ENCODE assay signal across 1 cellular context in the genomic region with DNA sequence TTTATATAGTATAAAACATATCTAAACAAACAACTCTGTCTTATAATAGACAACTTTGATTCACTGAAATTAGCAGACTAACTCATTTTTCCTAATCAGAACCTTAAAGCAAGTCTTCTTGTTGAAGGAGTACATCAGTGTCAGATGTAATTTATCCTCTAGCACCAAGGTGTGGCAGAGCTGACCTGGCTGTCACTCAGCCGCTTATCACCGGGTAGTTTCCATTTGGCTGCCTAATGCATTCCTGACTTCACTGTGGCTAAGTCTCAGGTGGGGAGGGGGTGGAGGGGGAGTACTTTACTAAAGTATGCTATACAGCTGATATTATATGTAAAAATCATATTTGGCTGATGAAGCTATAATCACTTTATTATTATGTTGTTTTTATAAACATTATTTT.
TF ChIP-seq lines count a peak whose summit lies in the region.

No MANE protein-coding gene starts in this region.

TF ChIP-seq in GM12878, 131 proteins besides CTCF, POLR2A, EP300 and RAD21 (continued from another document):
- TF ChIP-seq, protein P1, sequence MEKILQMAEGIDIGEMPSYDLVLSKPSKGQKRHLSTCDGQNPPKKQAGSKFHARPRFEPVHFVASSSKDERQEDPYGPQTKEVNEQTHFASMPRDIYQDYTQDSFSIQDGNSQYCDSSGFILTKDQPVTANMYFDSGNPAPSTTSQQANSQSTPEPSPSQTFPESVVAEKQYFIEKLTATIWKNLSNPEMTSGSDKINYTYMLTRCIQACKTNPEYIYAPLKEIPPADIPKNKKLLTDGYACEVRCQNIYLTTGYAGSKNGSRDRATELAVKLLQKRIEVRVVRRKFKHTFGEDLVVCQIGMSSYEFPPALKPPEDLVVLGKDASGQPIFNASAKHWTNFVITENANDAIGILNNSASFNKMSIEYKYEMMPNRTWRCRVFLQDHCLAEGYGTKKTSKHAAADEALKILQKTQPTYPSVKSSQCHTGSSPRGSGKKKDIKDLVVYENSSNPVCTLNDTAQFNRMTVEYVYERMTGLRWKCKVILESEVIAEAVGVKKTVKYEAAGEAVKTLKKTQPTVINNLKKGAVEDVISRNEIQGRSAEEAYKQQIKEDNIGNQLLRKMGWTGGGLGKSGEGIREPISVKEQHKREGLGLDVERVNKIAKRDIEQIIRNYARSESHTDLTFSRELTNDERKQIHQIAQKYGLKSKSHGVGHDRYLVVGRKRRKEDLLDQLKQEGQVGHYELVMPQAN (conservative IDR thresholded peaks at IDR 0.05), result no peak
- TF ChIP-seq, protein P2, sequence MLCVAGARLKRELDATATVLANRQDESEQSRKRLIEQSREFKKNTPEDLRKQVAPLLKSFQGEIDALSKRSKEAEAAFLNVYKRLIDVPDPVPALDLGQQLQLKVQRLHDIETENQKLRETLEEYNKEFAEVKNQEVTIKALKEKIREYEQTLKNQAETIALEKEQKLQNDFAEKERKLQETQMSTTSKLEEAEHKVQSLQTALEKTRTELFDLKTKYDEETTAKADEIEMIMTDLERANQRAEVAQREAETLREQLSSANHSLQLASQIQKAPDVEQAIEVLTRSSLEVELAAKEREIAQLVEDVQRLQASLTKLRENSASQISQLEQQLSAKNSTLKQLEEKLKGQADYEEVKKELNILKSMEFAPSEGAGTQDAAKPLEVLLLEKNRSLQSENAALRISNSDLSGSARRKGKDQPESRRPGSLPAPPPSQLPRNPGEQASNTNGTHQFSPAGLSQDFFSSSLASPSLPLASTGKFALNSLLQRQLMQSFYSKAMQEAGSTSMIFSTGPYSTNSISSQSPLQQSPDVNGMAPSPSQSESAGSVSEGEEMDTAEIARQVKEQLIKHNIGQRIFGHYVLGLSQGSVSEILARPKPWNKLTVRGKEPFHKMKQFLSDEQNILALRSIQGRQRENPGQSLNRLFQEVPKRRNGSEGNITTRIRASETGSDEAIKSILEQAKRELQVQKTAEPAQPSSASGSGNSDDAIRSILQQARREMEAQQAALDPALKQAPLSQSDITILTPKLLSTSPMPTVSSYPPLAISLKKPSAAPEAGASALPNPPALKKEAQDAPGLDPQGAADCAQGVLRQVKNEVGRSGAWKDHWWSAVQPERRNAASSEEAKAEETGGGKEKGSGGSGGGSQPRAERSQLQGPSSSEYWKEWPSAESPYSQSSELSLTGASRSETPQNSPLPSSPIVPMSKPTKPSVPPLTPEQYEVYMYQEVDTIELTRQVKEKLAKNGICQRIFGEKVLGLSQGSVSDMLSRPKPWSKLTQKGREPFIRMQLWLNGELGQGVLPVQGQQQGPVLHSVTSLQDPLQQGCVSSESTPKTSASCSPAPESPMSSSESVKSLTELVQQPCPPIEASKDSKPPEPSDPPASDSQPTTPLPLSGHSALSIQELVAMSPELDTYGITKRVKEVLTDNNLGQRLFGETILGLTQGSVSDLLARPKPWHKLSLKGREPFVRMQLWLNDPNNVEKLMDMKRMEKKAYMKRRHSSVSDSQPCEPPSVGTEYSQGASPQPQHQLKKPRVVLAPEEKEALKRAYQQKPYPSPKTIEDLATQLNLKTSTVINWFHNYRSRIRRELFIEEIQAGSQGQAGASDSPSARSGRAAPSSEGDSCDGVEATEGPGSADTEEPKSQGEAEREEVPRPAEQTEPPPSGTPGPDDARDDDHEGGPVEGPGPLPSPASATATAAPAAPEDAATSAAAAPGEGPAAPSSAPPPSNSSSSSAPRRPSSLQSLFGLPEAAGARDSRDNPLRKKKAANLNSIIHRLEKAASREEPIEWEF (IDR thresholded peaks at IDR 0.05; ENCODE audit: insufficient replicate concordance, low read depth, low read length), result no peak
- TF ChIP-seq, protein P3, sequence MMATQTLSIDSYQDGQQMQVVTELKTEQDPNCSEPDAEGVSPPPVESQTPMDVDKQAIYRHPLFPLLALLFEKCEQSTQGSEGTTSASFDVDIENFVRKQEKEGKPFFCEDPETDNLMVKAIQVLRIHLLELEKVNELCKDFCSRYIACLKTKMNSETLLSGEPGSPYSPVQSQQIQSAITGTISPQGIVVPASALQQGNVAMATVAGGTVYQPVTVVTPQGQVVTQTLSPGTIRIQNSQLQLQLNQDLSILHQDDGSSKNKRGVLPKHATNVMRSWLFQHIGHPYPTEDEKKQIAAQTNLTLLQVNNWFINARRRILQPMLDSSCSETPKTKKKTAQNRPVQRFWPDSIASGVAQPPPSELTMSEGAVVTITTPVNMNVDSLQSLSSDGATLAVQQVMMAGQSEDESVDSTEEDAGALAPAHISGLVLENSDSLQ (IDR thresholded peaks at IDR 0.05), result peak; percentile 93
- TF ChIP-seq CHD1 (IDR thresholded peaks at IDR 0.05; ENCODE audit: low read depth, low read length) (no peak), SPI1 (IDR thresholded peaks at IDR 0.05; ENCODE audit: borderline replicate concordance, insufficient read depth, low read depth, low read length) (no peak), GATAD2B (conservative IDR thresholded peaks at IDR 0.05; ENCODE audit: low read depth) (no peak), EED (IDR thresholded peaks at IDR 0.05; ENCODE audit: low read depth) (no peak)
- TF ChIP-seq, protein P4, sequence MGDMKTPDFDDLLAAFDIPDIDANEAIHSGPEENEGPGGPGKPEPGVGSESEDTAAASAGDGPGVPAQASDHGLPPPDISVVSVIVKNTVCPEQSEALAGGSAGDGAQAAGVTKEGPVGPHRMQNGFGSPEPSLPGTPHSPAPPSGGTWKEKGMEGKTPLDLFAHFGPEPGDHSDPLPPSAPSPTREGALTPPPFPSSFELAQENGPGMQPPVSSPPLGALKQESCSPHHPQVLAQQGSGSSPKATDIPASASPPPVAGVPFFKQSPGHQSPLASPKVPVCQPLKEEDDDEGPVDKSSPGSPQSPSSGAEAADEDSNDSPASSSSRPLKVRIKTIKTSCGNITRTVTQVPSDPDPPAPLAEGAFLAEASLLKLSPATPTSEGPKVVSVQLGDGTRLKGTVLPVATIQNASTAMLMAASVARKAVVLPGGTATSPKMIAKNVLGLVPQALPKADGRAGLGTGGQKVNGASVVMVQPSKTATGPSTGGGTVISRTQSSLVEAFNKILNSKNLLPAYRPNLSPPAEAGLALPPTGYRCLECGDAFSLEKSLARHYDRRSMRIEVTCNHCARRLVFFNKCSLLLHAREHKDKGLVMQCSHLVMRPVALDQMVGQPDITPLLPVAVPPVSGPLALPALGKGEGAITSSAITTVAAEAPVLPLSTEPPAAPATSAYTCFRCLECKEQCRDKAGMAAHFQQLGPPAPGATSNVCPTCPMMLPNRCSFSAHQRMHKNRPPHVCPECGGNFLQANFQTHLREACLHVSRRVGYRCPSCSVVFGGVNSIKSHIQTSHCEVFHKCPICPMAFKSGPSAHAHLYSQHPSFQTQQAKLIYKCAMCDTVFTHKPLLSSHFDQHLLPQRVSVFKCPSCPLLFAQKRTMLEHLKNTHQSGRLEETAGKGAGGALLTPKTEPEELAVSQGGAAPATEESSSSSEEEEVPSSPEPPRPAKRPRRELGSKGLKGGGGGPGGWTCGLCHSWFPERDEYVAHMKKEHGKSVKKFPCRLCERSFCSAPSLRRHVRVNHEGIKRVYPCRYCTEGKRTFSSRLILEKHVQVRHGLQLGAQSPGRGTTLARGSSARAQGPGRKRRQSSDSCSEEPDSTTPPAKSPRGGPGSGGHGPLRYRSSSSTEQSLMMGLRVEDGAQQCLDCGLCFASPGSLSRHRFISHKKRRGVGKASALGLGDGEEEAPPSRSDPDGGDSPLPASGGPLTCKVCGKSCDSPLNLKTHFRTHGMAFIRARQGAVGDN (IDR thresholded peaks at IDR 0.05), result no peak
- TF ChIP-seq, protein P5, sequence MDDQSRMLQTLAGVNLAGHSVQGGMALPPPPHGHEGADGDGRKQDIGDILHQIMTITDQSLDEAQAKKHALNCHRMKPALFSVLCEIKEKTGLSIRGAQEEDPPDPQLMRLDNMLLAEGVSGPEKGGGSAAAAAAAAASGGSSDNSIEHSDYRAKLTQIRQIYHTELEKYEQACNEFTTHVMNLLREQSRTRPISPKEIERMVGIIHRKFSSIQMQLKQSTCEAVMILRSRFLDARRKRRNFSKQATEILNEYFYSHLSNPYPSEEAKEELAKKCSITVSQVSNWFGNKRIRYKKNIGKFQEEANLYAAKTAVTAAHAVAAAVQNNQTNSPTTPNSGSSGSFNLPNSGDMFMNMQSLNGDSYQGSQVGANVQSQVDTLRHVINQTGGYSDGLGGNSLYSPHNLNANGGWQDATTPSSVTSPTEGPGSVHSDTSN (IDR thresholded peaks at IDR 0.05; ENCODE audit: insufficient replicate concordance, low read depth, low read length), result peak; percentile 84
